In the genomic region with DNA sequence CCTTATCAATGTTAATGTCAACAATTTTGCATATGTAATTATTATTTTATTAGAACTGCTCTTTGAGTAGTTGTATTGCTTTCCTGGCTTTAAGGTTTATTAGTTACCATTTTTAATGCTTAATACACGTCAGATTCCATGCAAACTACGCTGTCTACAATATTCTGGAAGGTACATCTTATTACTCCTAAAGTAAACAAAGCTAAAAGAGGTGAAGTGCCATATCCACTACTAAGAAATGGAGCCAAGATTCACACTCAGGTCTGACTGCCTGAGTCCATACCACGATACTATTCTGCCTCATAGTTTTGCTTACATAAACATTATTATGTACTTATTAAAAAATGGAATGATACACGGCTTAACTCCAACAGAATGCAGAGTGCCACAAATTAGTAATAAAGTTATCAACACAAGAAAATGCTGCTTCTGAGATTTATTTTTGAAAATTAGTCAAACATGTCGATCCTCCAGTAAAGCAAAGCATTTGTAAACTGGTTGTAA, we compare ENCODE assay signal across 10 cellular contexts. TPM values are rescaled to one million over a fixed set of nuclear protein-coding genes. Genes with fewer than 3 reads are reported as not detected.
A peak's percentile ranks its signal among the peaks of the same experiment; 100 is the strongest.
DNase-seq lines count a peak whose midpoint lies in the region; ATAC-seq and TF ChIP-seq lines count a peak whose summit lies in the region.
"Had no signal": no experiment of that assay in that cellular context is flagged by ENCODE, and none has a peak within 500 bp of the region (broad histone marks: within the 10 kb centered on the region; RNA-seq: fewer than 3 reads in every experiment).

No MANE protein-coding gene starts in this region.

- H3K27me3 Mint-ChIP-seq in neural crest cell (ENCODE audit: low read depth): no peaks in the 10 kb centered on the region

- H3K4me2 ChIP-seq in BLaER1 treated with 17β-estradiol and CSF1 and Interleukin-3, amounts not matched to agents 10 nM and 100 nM: peak overlapping the region; percentile 66 to 93 (median 78)
- peak overlapping the region; percentile 87 for H3K4me2 ChIP-seq in Karpas-422 (ENCODE audit: low read depth, low read length, poor library complexity, severe bottlenecking)

- peaks cover 0 to 9% (median 6%) of the 10 kb centered on the region in 11 experiments; a peak in 4 of 22 replicates for H3K9me3 ChIP-seq in BLaER1 treated with 17β-estradiol and CSF1 and Interleukin-3, amounts not matched to agents 10 nM and 100 nM (replicated peaks in 1 of 11)
- no peaks in the 10 kb centered on the region for H3K9me3 ChIP-seq in Karpas-422 (ENCODE audit: low read length)

- H3K27ac ChIP-seq in BLaER1 treated with 17β-estradiol and CSF1 and Interleukin-3, amounts not matched to agents 10 nM and 100 nM: peak overlapping the region in 10 of 11 experiments; percentile 96 to 99 (median 98); a peak in 19 of 22 replicates
- no peak overlapping the region for H3K27ac ChIP-seq in Karpas-422 (ENCODE audit: low read length)

- H3K4me3 Mint-ChIP-seq in neural crest cell: peak overlapping the region; percentile 98

- no peaks in the 10 kb centered on the region for H3K36me3 Mint-ChIP-seq in neural crest cell (ENCODE audit: low read depth)

- peak overlapping the region; percentile 99 for H3K27ac Mint-ChIP-seq in neural crest cell (ENCODE audit: unreplicated experiment)

- H3K9me2 ChIP-seq in Karpas-422 (replicated peaks; ENCODE audit: insufficient read depth, low read length): no peaks in the 10 kb centered on the region

- H3K9ac ChIP-seq in BLaER1 treated with 17β-estradiol and CSF1 and Interleukin-3, amounts not matched to agents 10 nM and 100 nM: peak overlapping the region; percentile 96 to 99 (median 98); a peak in 18 of 22 replicates
- peak overlapping the region; percentile 81 for H3K9ac ChIP-seq in Karpas-422 (ENCODE audit: low read length)

- H3K4me3 ChIP-seq in BLaER1 treated with 17β-estradiol and CSF1 and Interleukin-3, amounts not matched to agents 10 nM and 100 nM: peak overlapping the region in 7 of 10 experiments; percentile 79 to 91 (median 84); a peak in 9 of 20 replicates
- H3K4me3 ChIP-seq in Karpas-422 (ENCODE audit: low read length): peak overlapping the region; percentile 89
- H3K4me3 ChIP-seq in choroid plexus epithelial cell (ENCODE audit: low read depth, low read length): peak overlapping the region; percentile 80

- peaks cover 3 to 29% (median 20%) of the 10 kb centered on the region in 11 experiments; a peak in 18 of 22 replicates for H4K20me1 ChIP-seq in BLaER1 treated with 17β-estradiol and CSF1 and Interleukin-3, amounts not matched to agents 10 nM and 100 nM
- H4K20me1 ChIP-seq in Karpas-422 (ENCODE audit: insufficient read depth, low read depth, low read length): peaks cover 25% of the 10 kb centered on the region; the same call in 1 of the 2 replicates

- no peak for ATAC-seq in GM21737 (IDR thresholded peaks at IDR 0.05; ENCODE audit: unreplicated experiment)

- H3K27me3 ChIP-seq in BLaER1 treated with 17β-estradiol and CSF1 and Interleukin-3, amounts not matched to agents 10 nM and 100 nM: no peaks in the 10 kb centered on the region
- no peaks in the 10 kb centered on the region for H3K27me3 ChIP-seq in Karpas-422 (ENCODE audit: low read length)

- DNase-seq in Karpas-422 (no peak), choroid plexus epithelial cell (ENCODE audit: low read depth) (no peak), neural crest cell (ENCODE audit: low read depth, low spot score) (no peak), kidney tubule cell (ENCODE audit: low spot score) (no peak), DMS153 (lab: John Stamatoyannopoulos, UW) (no peak)
- DNase-seq in stimulated activated CD4-positive, alpha-beta T cell treated with anti-CD3 and anti-CD28 coated beads, Interleukin-4, amount 100 ng/mL, for 4 hours: no peak
- DNase-seq: effector memory CD4-positive, alpha-beta T cell; stimulated activated CD4-positive, alpha-beta T cell treated with anti-CD3 and anti-CD28 coated beads, Interleukin-15, amount 100 ng/mL, for 24 hours had no signal

- H3K4me1 Mint-ChIP-seq in neural crest cell: peaks cover 28% of the 10 kb centered on the region

- peaks cover 38% of the 10 kb centered on the region for H3K79me2 ChIP-seq in Karpas-422 (ENCODE audit: low read length)

- H3K4me1 ChIP-seq in BLaER1 treated with 17β-estradiol and CSF1 and Interleukin-3, amounts not matched to agents 10 nM and 100 nM: peaks cover 20 to 34% (median 28%) of the 10 kb centered on the region in 10 experiments
- peaks cover 32% of the 10 kb centered on the region for H3K4me1 ChIP-seq in Karpas-422 (ENCODE audit: low read length)

- peak overlapping the region; percentile 92 for H2AFZ ChIP-seq in Karpas-422 (ENCODE audit: low read length)

- TF ChIP-seq CTCF in choroid plexus epithelial cell (conservative IDR thresholded peaks at IDR 0.05; ENCODE audit: low read depth, low read length) (no peak), neural crest cell (conservative IDR thresholded peaks at IDR 0.05) (no peak)

- H3K9me3 Mint-ChIP-seq in neural crest cell: no peaks in the 10 kb centered on the region

- H3K36me3 ChIP-seq in BLaER1 treated with 17β-estradiol and CSF1 and Interleukin-3, amounts not matched to agents 10 nM and 100 nM: peaks cover 0 to 10% (median 0%) of the 10 kb centered on the region in 11 experiments; a peak in 6 of 22 replicates
- H3K36me3 ChIP-seq in Karpas-422 (ENCODE audit: insufficient read depth, low read length): peaks cover 8% of the 10 kb centered on the region; the same call in 1 of the 2 replicates

RNA-seq across cellular contexts. Expression of a gene that starts 1.2 kb away (rescaled TPM):
- total RNA-seq in Karpas-422 (2014; rRNA removed; shearing (Covaris generic); ENCODE audit: low replicate concordance): 94.3 and 179 TPM in 2 replicates
- 113 and 117 TPM in 2 replicates for total RNA-seq in neural crest cell
